In the genomic region with DNA sequence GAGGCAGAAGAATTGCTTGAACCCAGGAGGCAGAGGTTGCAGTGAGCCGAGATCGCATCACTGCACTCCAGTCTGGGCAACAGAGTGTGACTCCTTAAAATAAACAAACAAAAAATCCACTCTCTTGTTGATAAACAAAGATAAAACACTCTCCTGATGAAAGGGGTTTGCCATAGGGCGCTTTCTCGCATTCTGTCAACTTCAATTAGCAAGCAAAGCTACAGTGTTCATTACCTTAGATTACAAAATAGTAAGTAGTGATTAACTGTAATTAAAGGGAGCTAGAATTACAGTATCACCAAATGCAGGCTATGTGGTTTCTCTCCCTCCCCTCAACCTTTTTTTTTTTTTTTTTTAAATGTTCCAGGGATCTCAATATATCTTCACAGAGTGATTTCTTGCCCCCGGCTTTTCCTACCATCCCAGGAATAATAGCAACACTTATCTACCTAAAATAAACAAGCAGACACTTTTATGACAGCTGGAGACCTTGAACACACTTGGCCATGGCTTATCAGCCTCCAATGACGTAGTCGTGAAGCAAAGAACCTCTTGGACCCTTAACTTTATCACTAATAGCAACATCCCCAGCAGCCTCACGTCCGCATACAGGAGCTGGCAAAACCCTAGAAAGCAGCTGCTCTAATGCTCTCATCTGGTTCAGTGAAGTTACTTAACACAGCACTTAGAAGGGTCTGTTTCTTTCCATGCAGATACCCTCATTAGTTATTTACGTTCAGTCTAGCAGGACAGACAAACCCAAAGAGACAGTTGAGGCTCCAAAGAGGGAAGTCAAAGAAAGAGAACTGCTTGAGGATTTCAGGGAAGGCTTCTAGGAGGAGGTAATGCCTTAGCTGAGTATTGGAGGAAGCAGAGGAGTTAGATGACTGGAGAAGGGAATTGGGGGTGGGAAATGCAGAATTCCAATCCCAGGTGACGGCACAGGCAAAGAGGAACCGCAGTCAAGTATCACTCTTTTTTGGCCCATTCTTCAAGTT, we compare ENCODE assay signal across 1 cellular context.
A peak's percentile ranks its signal among the peaks of the same experiment; 100 is the strongest.
TF ChIP-seq lines count a peak whose summit lies in the region.

No MANE protein-coding gene starts in this region.

TF ChIP-seq in SK-N-SH, 30 proteins besides CTCF, POLR2A, EP300 and RAD21 (continued from another document):
- TF ChIP-seq REST (IDR thresholded peaks at IDR 0.05; ENCODE audit: low read depth, low read length) (no peak), GATA2 (CRISPR knock-in tag; IDR thresholded peaks at IDR 0.05) (peak; percentile 90), SIN3A (IDR thresholded peaks at IDR 0.05; ENCODE audit: borderline replicate concordance, low read depth, low read length) (no peak), ELF1 (IDR thresholded peaks at IDR 0.05) (no peak), FOXJ3 (CRISPR knock-in tag; IDR thresholded peaks at IDR 0.05) (peak; percentile 79), IRF3 (IDR thresholded peaks at IDR 0.05; ENCODE audit: low read depth, low read length) (no peak), RFX5 (IDR thresholded peaks at IDR 0.05; ENCODE audit: low read length) (no peak), JUND (IDR thresholded peaks at IDR 0.05) (no peak), CHD2 (IDR thresholded peaks at IDR 0.05; ENCODE audit: low read length, partially characterized antibody) (peak; percentile 41), FOXM1 (IDR thresholded peaks at IDR 0.05; ENCODE audit: low read depth) (no peak), FOSL2 (IDR thresholded peaks at IDR 0.05; ENCODE audit: borderline replicate concordance, low read depth) (no peak), RCOR1 (IDR thresholded peaks at IDR 0.05; ENCODE audit: low read length) (peak; percentile 62; the same call in 1 of the 2 replicates), SMC3 (IDR thresholded peaks at IDR 0.05; ENCODE audit: low read depth, low read length) (no peak), NRF1 (IDR thresholded peaks at IDR 0.05; ENCODE audit: low read depth, low read length) (no peak), GABPA (IDR thresholded peaks at IDR 0.05; ENCODE audit: low read depth) (no peak), TEAD4 (IDR thresholded peaks at IDR 0.05; ENCODE audit: borderline replicate concordance, insufficient read depth) (no peak), EZH2phosphoT487 (IDR thresholded peaks at IDR 0.05; ENCODE audit: borderline replicate concordance, low read depth) (no peak), RXRA (IDR thresholded peaks at IDR 0.05; ENCODE audit: borderline replicate concordance, low read depth) (no peak), POLR2AphosphoS5 (IDR thresholded peaks at IDR 0.05; ENCODE audit: low read depth, low read length) (no peak), TAF1 (IDR thresholded peaks at IDR 0.05; ENCODE audit: borderline replicate concordance, low read depth, low read length) (no peak)
- TF ChIP-seq, protein P1, sequence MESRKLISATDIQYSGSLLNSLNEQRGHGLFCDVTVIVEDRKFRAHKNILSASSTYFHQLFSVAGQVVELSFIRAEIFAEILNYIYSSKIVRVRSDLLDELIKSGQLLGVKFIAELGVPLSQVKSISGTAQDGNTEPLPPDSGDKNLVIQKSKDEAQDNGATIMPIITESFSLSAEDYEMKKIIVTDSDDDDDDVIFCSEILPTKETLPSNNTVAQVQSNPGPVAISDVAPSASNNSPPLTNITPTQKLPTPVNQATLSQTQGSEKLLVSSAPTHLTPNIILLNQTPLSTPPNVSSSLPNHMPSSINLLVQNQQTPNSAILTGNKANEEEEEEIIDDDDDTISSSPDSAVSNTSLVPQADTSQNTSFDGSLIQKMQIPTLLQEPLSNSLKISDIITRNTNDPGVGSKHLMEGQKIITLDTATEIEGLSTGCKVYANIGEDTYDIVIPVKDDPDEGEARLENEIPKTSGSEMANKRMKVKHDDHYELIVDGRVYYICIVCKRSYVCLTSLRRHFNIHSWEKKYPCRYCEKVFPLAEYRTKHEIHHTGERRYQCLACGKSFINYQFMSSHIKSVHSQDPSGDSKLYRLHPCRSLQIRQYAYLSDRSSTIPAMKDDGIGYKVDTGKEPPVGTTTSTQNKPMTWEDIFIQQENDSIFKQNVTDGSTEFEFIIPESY (IDR thresholded peaks at IDR 0.05; ENCODE audit: borderline replicate concordance, low read depth) = no peak
- TF ChIP-seq, protein P2, sequence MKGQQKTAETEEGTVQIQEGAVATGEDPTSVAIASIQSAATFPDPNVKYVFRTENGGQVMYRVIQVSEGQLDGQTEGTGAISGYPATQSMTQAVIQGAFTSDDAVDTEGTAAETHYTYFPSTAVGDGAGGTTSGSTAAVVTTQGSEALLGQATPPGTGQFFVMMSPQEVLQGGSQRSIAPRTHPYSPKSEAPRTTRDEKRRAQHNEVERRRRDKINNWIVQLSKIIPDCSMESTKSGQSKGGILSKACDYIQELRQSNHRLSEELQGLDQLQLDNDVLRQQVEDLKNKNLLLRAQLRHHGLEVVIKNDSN (IDR thresholded peaks at IDR 0.05; ENCODE audit: borderline replicate concordance, low read depth) = no peak
- TF ChIP-seq, protein P3, sequence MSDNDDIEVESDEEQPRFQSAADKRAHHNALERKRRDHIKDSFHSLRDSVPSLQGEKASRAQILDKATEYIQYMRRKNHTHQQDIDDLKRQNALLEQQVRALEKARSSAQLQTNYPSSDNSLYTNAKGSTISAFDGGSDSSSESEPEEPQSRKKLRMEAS (IDR thresholded peaks at IDR 0.05; ENCODE audit: low read depth) = no peak
- TF ChIP-seq, protein P4, sequence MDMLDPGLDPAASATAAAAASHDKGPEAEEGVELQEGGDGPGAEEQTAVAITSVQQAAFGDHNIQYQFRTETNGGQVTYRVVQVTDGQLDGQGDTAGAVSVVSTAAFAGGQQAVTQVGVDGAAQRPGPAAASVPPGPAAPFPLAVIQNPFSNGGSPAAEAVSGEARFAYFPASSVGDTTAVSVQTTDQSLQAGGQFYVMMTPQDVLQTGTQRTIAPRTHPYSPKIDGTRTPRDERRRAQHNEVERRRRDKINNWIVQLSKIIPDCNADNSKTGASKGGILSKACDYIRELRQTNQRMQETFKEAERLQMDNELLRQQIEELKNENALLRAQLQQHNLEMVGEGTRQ (IDR thresholded peaks at IDR 0.05; ENCODE audit: borderline replicate concordance, low read depth, low read length) = no peak
- TF ChIP-seq, protein P5, sequence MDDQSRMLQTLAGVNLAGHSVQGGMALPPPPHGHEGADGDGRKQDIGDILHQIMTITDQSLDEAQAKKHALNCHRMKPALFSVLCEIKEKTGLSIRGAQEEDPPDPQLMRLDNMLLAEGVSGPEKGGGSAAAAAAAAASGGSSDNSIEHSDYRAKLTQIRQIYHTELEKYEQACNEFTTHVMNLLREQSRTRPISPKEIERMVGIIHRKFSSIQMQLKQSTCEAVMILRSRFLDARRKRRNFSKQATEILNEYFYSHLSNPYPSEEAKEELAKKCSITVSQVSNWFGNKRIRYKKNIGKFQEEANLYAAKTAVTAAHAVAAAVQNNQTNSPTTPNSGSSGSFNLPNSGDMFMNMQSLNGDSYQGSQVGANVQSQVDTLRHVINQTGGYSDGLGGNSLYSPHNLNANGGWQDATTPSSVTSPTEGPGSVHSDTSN (IDR thresholded peaks at IDR 0.05) = no peak
